Comparison of ENCODE assay signal across 20 cellular contexts in the genomic region with DNA sequence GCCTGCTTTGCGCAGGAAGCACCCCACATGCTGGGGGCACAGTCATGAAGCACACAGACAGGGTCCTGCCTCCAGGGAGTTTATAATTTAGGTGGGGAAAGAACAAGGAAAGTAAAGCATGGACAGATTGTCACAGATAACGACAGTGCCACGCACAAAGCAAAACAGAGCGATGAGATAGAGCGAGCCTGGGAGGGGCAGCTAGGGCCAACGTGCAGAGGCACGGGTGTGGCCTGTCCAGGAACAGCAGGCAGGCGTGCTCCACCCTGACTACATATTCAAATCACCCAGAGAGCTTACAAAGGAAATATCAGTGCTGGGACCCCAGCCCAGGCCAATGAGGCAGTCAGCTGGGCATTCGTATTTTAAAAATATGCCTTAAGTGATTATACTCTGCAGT.
"Had no signal": no experiment of that assay in that cellular context is flagged by ENCODE, and none has a peak within 500 bp of the region (broad histone marks: within the 10 kb centered on the region; RNA-seq: fewer than 3 reads in every experiment).

No MANE protein-coding gene starts in this region.

- H3K9me3 Mint-ChIP-seq: activated T-cell treated with anti-CD3 and anti-CD28 coated beads, Interleukin-2, amount 50 U/mL, for 24 hours; naive thymus-derived CD8-positive, alpha-beta T cell; stimulated activated effector memory CD8-positive, alpha-beta T cell treated with anti-CD3 and anti-CD28 coated beads, Interleukin-12 subunit alpha, Interleukin-12 subunit beta, amount 100 ng/mL, for 72 hours; T-cell had no signal

- DNase-seq: activated CD4-positive, CD25-positive, alpha-beta regulatory T cell treated with anti-CD3 and anti-CD28 coated beads, Interleukin-2, amount 50 U/mL, for 72 hours; activated CD8-positive, alpha-beta memory T cell treated with anti-CD3 and anti-CD28 coated beads, Interleukin-2, amount 10 ng/mL, durations not matched to agents 7 days and 5 days; activated gamma-delta T cell treated with Interleukin-2 at 50 U/mL for 16 hours; activated T-cell treated with anti-CD3 and anti-CD28 coated beads, Interleukin-2, amount 50 U/mL, for 24 hours; amniotic stem cell; body of pancreas; caudate nucleus; effector CD4-positive, alpha-beta T cell; foreskin melanocyte; left cardiac atrium; naive thymus-derived CD8-positive, alpha-beta T cell; retina; T-cell had no signal

- H3K4me3 ChIP-seq: body of pancreas, coronary artery, heart left ventricle, SK-N-MC, tibial nerve, vagina had no signal

- H3K4me3 Mint-ChIP-seq: activated CD8-positive, alpha-beta memory T cell treated with anti-CD3 and anti-CD28 coated beads, Interleukin-2, amount 10 ng/mL, durations not matched to agents 7 days and 5 days; activated naive CD8-positive, alpha-beta T cell; activated T-cell treated with anti-CD3 and anti-CD28 coated beads, Interleukin-2, amount 50 U/mL, for 24 hours; naive thymus-derived CD8-positive, alpha-beta T cell; stimulated activated effector memory CD8-positive, alpha-beta T cell treated with anti-CD3 and anti-CD28 coated beads, Interleukin-12 subunit alpha, Interleukin-12 subunit beta, amount 100 ng/mL, for 72 hours; T-cell had no signal

- H3K27me3 Mint-ChIP-seq: activated CD8-positive, alpha-beta memory T cell treated with anti-CD3 and anti-CD28 coated beads, Interleukin-2, amount 10 ng/mL, durations not matched to agents 7 days and 5 days; activated naive CD8-positive, alpha-beta T cell; activated T-cell treated with anti-CD3 and anti-CD28 coated beads, Interleukin-2, amount 50 U/mL, for 24 hours; T-cell had no signal

- H3K9me3 ChIP-seq: body of pancreas, heart left ventricle, tibial nerve, vagina had no signal

- H3K27me3 ChIP-seq: body of pancreas, heart left ventricle, tibial nerve, vagina had no signal

- H3K4me1 Mint-ChIP-seq: activated CD8-positive, alpha-beta memory T cell treated with anti-CD3 and anti-CD28 coated beads, Interleukin-2, amount 10 ng/mL, durations not matched to agents 7 days and 5 days had no signal

- H3K36me3 ChIP-seq: vagina had no signal

- H3K27ac Mint-ChIP-seq: activated CD8-positive, alpha-beta memory T cell treated with anti-CD3 and anti-CD28 coated beads, Interleukin-2, amount 10 ng/mL, durations not matched to agents 7 days and 5 days; activated naive CD8-positive, alpha-beta T cell; stimulated activated effector memory CD8-positive, alpha-beta T cell treated with anti-CD3 and anti-CD28 coated beads, Interleukin-12 subunit alpha, Interleukin-12 subunit beta, amount 100 ng/mL, for 72 hours had no signal

- ATAC-seq: activated CD8-positive, alpha-beta memory T cell treated with anti-CD3 and anti-CD28 coated beads, Interleukin-2, amount 10 ng/mL, durations not matched to agents 7 days and 5 days; body of pancreas; left cardiac atrium; naive thymus-derived CD8-positive, alpha-beta T cell; stimulated activated effector memory CD8-positive, alpha-beta T cell treated with anti-CD3 and anti-CD28 coated beads, Interleukin-12 subunit alpha, Interleukin-12 subunit beta, amount 100 ng/mL, for 72 hours; T-cell had no signal

- H3K4me1 ChIP-seq: body of pancreas, tibial nerve had no signal
